Comparison of ENCODE assay signal across 8 cellular contexts in genomic region chr10:24953350-24954074, GRCh38. TPM values are rescaled to one million over a fixed set of nuclear protein-coding genes. Genes with fewer than 3 reads are reported as not detected.
DNase-seq lines count a peak whose midpoint lies in the region; ATAC-seq and TF ChIP-seq lines count a peak whose summit lies in the region.

No MANE protein-coding gene starts in this region.

- no peaks in the 10 kb centered on the region for H4K20me1 ChIP-seq in GM23338 (replicated peaks; ENCODE audit: insufficient read depth)

- H3K4me1 Mint-ChIP-seq in GM23338, result peaks cover 29% of the 10 kb centered on the region
- peaks cover 23% of the 10 kb centered on the region for H3K4me1 Mint-ChIP-seq in activated CD8-positive, alpha-beta T cell treated with anti-CD3 and anti-CD28 coated beads for 36 hours (ENCODE audit: low read depth)

- H3K27me3 ChIP-seq in GM23338 (ENCODE audit: insufficient read depth) (no peaks in the 10 kb centered on the region), heart left ventricle (no peaks in the 10 kb centered on the region), skeletal muscle satellite cell (ENCODE audit: control insufficient read depth, insufficient read depth, low read length) (no peaks in the 10 kb centered on the region)

- H3K27ac ChIP-seq in GM23338 (ENCODE audit: low read depth) (peak overlapping the region; percentile 96), heart left ventricle (peak overlapping the region in 10 of 12 donors; percentile 21 to 86 (median 79))

- H3K9me3 ChIP-seq in heart left ventricle (no peaks in the 10 kb centered on the region), skeletal muscle satellite cell (replicated peaks; ENCODE audit: low read length) (no peaks in the 10 kb centered on the region)

- H3K9me3 Mint-ChIP-seq in GM23338, result no peaks in the 10 kb centered on the region; the same call in 1 of the 3 replicates
- no peaks in the 10 kb centered on the region for H3K9me3 Mint-ChIP-seq in activated CD8-positive, alpha-beta T cell treated with anti-CD3 and anti-CD28 coated beads for 36 hours

- POLR2A ChIA-PET in activated CD8-positive, alpha-beta T cell treated with anti-CD3 and anti-CD28 coated beads for 36 hours (lab: Charles Lee), result interaction anchor here (1.3 kb wide), 1 partner anchor 12 kb away, joined by 3 read pairs; no protein-coding TSS in a partner anchor

- ATAC-seq in GM23338, result no peak
- ATAC-seq in activated CD8-positive, alpha-beta T cell treated with anti-CD3 and anti-CD28 coated beads for 36 hours, result no peak
- ATAC-seq in heart left ventricle, result peak in 3 of 4 donors; percentile 14 to 32 (median 20)

- peak overlapping the region; percentile 89 for H3K9ac ChIP-seq in skeletal muscle satellite cell (ENCODE audit: low read depth, low read length)

- peak overlapping the region; percentile 78 for H3K4me3 ChIP-seq in GM23338
- peak overlapping the region in 10 of 12 donors; percentile 47 to 73 (median 65) for H3K4me3 ChIP-seq in heart left ventricle
- H3K4me3 ChIP-seq in skeletal muscle satellite cell (ENCODE audit: low read length), result peak overlapping the region; percentile 76

- TF ChIP-seq CTCF in GM23338 (conservative IDR thresholded peaks at IDR 0.05; ENCODE audit: low read depth in 2 of 2) (no peak), heart left ventricle (IDR thresholded peaks at IDR 0.05) (no peak)
- no peak for TF ChIP-seq CTCF in activated CD8-positive, alpha-beta T cell treated with anti-CD3 and anti-CD28 coated beads for 36 hours (IDR thresholded peaks at IDR 0.05)

- no peaks in the 10 kb centered on the region for H3K79me2 ChIP-seq in GM23338 (replicated peaks; ENCODE audit: insufficient read depth)

- H3F3A ChIP-seq in GM23338 (replicated peaks; ENCODE audit: low read depth), result peaks cover 19% of the 10 kb centered on the region; the same call in 1 of the 2 replicates

- H3K4me2 ChIP-seq in GM23338, result peak overlapping the region; percentile 93
- H3K4me2 ChIP-seq in skeletal muscle satellite cell (ENCODE audit: low read length), result peak overlapping the region; percentile 95

- H3K36me3 Mint-ChIP-seq in GM23338 (ENCODE audit: low read depth), result no peaks in the 10 kb centered on the region
- H3K36me3 Mint-ChIP-seq in activated CD8-positive, alpha-beta T cell treated with anti-CD3 and anti-CD28 coated beads for 36 hours (ENCODE audit: low read depth), result no peaks in the 10 kb centered on the region

- peaks cover 16% of the 10 kb centered on the region for H3K27me3 Mint-ChIP-seq in GM23338 (ENCODE audit: insufficient read depth, low read depth, poor library complexity)
- no peaks in the 10 kb centered on the region for H3K27me3 Mint-ChIP-seq in activated CD8-positive, alpha-beta T cell treated with anti-CD3 and anti-CD28 coated beads for 36 hours

- TF ChIP-seq POLR2A in heart left ventricle (IDR thresholded peaks at IDR 0.05), result no peak

- H3K4me1 ChIP-seq in GM23338 (ENCODE audit: insufficient read depth) (peaks cover 30% of the 10 kb centered on the region), heart left ventricle (peaks cover 0 to 23% (median 10%) of the 10 kb centered on the region in 12 donors), skeletal muscle satellite cell (ENCODE audit: control insufficient read depth, insufficient read depth, low read length) (peaks cover 44% of the 10 kb centered on the region)

- H3K4me3 Mint-ChIP-seq in GM23338, result peak overlapping the region; percentile 84
- peak overlapping the region; percentile 77 for H3K4me3 Mint-ChIP-seq in activated CD8-positive, alpha-beta T cell treated with anti-CD3 and anti-CD28 coated beads for 36 hours

- peak overlapping the region; percentile 70 for H2AFZ ChIP-seq in GM23338

- DNase-seq in GM23338 (ENCODE audit: low spot score) (no peak), heart left ventricle (peak in 1 of 5 donors; percentile 29), posterior vena cava (ENCODE audit: low spot score) (no peak), DMS 273 treated with DMSO at 0.1 percent for 48 hours (lab: John Stamatoyannopoulos, UW) (no peak), middle frontal gyrus (ENCODE audit: extremely low spot score, low spot score) (no peak)
- no peak for DNase-seq in activated CD8-positive, alpha-beta T cell treated with anti-CD3 and anti-CD28 coated beads for 36 hours
- no peak for DNase-seq in stimulated activated CD4-positive, alpha-beta T cell treated with anti-CD3 and anti-CD28 coated beads, Interleukin-2, amount 100 ng/mL, for 48 hours

- no peaks in the 10 kb centered on the region for H3K9me2 ChIP-seq in GM23338 (ENCODE audit: insufficient read depth)

- peak overlapping the region; percentile 93 for H3K27ac Mint-ChIP-seq in GM23338
- H3K27ac Mint-ChIP-seq in activated CD8-positive, alpha-beta T cell treated with anti-CD3 and anti-CD28 coated beads for 36 hours, result peak overlapping the region; percentile 86

- CTCF ChIA-PET in activated CD8-positive, alpha-beta T cell treated with anti-CD3 and anti-CD28 coated beads for 36 hours (lab: Charles Lee), result interaction anchor here (0.8 to 1.6 kb wide), 2 partner anchors 9 to 127 kb away, joined by 4 read pairs; no protein-coding TSS in a partner anchor

- WGBS in heart left ventricle, 4 donors, result 77 to 84% (median 81%) methylated on average over 17 of the region's 17 CpGs

- H3K36me3 ChIP-seq in GM23338 (ENCODE audit: insufficient read depth) (no peaks in the 10 kb centered on the region), heart left ventricle (no peaks in the 10 kb centered on the region), skeletal muscle satellite cell (ENCODE audit: insufficient read depth, low read length) (no peaks in the 10 kb centered on the region)

- intact Hi-C loops in activated CD8-positive, alpha-beta T cell treated with anti-CD3 and anti-CD28 coated beads for 36 hours (cut with micrococcal nuclease), result no loop called here
- intact Hi-C loops in heart left ventricle (cut with DNase I), result loop anchor here in 7 of 10 donors (2.0 to 10.0 kb wide), 6 partner anchors 226 to 311 kb away; partner anchors contain the start of gene ARHGAP21 (in 5 of the 7)
- intact Hi-C loops in posterior vena cava (cut with DNase I), result loop anchor here (10.0 kb wide), 2 partner anchors 49 to 229 kb away; partner anchors contain the start of gene ARHGAP21 (in 1 of the 2)

TF ChIP-seq in GM23338, 12 proteins besides CTCF, POLR2A, EP300 and RAD21 (continues in another document):
- no peak for TF ChIP-seq ETS1 (IDR thresholded peaks at IDR 0.05)
- no peak for TF ChIP-seq CREB1 (CRISPR knock-in tag; IDR thresholded peaks at IDR 0.05; ENCODE audit: low read depth)
- no peak for TF ChIP-seq REST (IDR thresholded peaks at IDR 0.05; ENCODE audit: unreplicated experiment)
- TF ChIP-seq EZH2phosphoT487 (IDR thresholded peaks at IDR 0.05; ENCODE audit: unreplicated experiment), result no peak

RNA-seq across cellular contexts. Expression of gene PRTFDC1, which starts 1.1 kb away (rescaled TPM):
- 5.3 and 7.9 TPM in 2 replicates for total RNA-seq in GM23338 (2014; rRNA removed; shearing (Covaris generic))
- 7.6 and 9.1 TPM in 2 replicates for polyA plus RNA-seq in GM23338 (2016; fragmentation: Nextera tagmentation; extraction: Ambion mirVana)
- 1 to 10 TPM; 2.2 to 2.7 TPM for total RNA-seq in activated CD8-positive, alpha-beta T cell treated with anti-CD3 and anti-CD28 coated beads for 36 hours
- 10 to 100 TPM in 1 of 9 donors, 1 to 10 TPM in 8; 1.9 to 13.1 (median 4.6) TPM for total RNA-seq in heart left ventricle
- 1 to 10 TPM; 3.3 to 5.2 TPM for polyA plus RNA-seq in heart left ventricle
- 4.2 and 8.1 TPM in 2 replicates for total RNA-seq in skeletal muscle satellite cell (2012; rRNA removed)
- 10 to 100 TPM in 1 of 2 donors, 1 to 10 TPM in 1; 7.2 to 14.4 TPM for total RNA-seq in posterior vena cava

Comparison
In these comparisons a context has a peak if more than half of its experiments do, and no peak if none do; other contexts are left out.
1. ATAC-seq: peak in heart left ventricle (3 of 4); none in GM23338 (single experiment) and activated CD8-positive, alpha-beta T cell treated with anti-CD3 and anti-CD28 coated beads for 36 hours (single experiment).
2. Peak in every context shown above with its lines, with median percentiles within 50 percentile points of each other: H3K4me3 ChIP-seq.